Comparison of ENCODE assay signal across 15 cellular contexts in genomic region chr6:24673625-24674024, GRCh38. TPM values are rescaled to one million over a fixed set of nuclear protein-coding genes. Genes with fewer than 3 reads are reported as not detected.
"Had no signal": no experiment of that assay in that cellular context is flagged by ENCODE, and none has a peak within 500 bp of the region (broad histone marks: within the 10 kb centered on the region; RNA-seq: fewer than 3 reads in every experiment).

No MANE protein-coding gene starts in this region.

- H3K36me3 ChIP-seq: adrenal gland, ovary, transverse colon, vagina, WERI-Rb-1 had no signal

- ATAC-seq: left lobe of liver; sciatic nerve; stimulated activated naive CD8-positive, alpha-beta T cell treated with anti-CD3 and anti-CD28 coated beads, Interleukin-15, Interleukin-2, amounts not matched to agents 100 U/mL and 50 U/mL, for 24 hours had no signal

- H3K27ac Mint-ChIP-seq: activated naive CD4-positive, alpha-beta T cell treated with anti-CD3 and anti-CD28 coated beads, Interleukin-2, amount 50 U/mL, for 24 hours; activated T-cell treated with anti-CD3 and anti-CD28 coated beads, Interleukin-2, amount 50 U/mL, for 24 hours had no signal

- H3K27me3 ChIP-seq: adrenal gland, ovary, transverse colon, vagina had no signal

- H3K4me3 Mint-ChIP-seq: activated naive CD4-positive, alpha-beta T cell treated with anti-CD3 and anti-CD28 coated beads, Interleukin-2, amount 50 U/mL, for 24 hours; activated T-cell treated with anti-CD3 and anti-CD28 coated beads, Interleukin-2, amount 50 U/mL, for 24 hours; naive B cell had no signal

- H3K9me3 ChIP-seq: ovary, vagina had no signal

- H3K4me3 ChIP-seq: adrenal gland, ovary, transverse colon, vagina had no signal

- H3K4me1 ChIP-seq: transverse colon had no signal

- H3K27ac ChIP-seq: adrenal gland, ovary, transverse colon, vagina, WERI-Rb-1 had no signal

- H3K9me3 Mint-ChIP-seq: activated naive CD4-positive, alpha-beta T cell treated with anti-CD3 and anti-CD28 coated beads, Interleukin-2, amount 50 U/mL, for 24 hours had no signal

- DNase-seq: activated CD4-positive, alpha-beta T cell treated with anti-CD3 and anti-CD28 coated beads, Interleukin-2, amount 50 U/mL, for 48 hours; activated effector memory CD4-positive, alpha-beta T cell treated with Interleukin-2 at 50 U/mL for 16 hours; activated T-cell treated with anti-CD3 and anti-CD28 coated beads, Interleukin-2, amount 50 U/mL, for 24 hours; adrenal gland; islet precursor cell; naive B cell; ovary; stimulated activated naive CD8-positive, alpha-beta T cell treated with anti-CD3 and anti-CD28 coated beads, Interleukin-15, Interleukin-2, amounts not matched to agents 100 U/mL and 50 U/mL, for 24 hours; transverse colon; WERI-Rb-1 had no signal

- H3K36me3 Mint-ChIP-seq: naive B cell had no signal

- H3K27me3 Mint-ChIP-seq: activated naive CD4-positive, alpha-beta T cell treated with anti-CD3 and anti-CD28 coated beads, Interleukin-2, amount 50 U/mL, for 24 hours; activated T-cell treated with anti-CD3 and anti-CD28 coated beads, Interleukin-2, amount 50 U/mL, for 24 hours; naive B cell had no signal

RNA-seq across cellular contexts. Expression of gene KIAA0319, which starts 27.6 kb away (rescaled TPM):
- total RNA-seq: left lobe of liver, lung microvascular endothelial cell had no signal
